ENCODE assay signal across 25 cellular contexts in genomic region chr3:171468296-171468906, GRCh38.
"Had no signal": no experiment of that assay in that cellular context is flagged by ENCODE, and none has a peak within 500 bp of the region (broad histone marks: within the 10 kb centered on the region; RNA-seq: fewer than 3 reads in every experiment).

No MANE protein-coding gene starts in this region.

- H3K4me3 ChIP-seq: body of pancreas, cardiac muscle cell, heart left ventricle, pancreas, psoas muscle, right atrium auricular region, spleen, testis, uterus had no signal

- H3K4me1 ChIP-seq: body of pancreas, pancreas, psoas muscle, right atrium auricular region, spleen, uterus had no signal

- H3K36me3 ChIP-seq: cardiac muscle cell, heart left ventricle, pancreas, right atrium auricular region, spleen, uterus had no signal

- H3K27me3 ChIP-seq: body of pancreas, cardiac muscle cell, pancreas, right atrium auricular region, testis, uterus had no signal

- FAIRE-seq: islet of Langerhans, pancreas had no signal

- H3K9me3 ChIP-seq: body of pancreas, heart left ventricle, pancreas, psoas muscle, right atrium auricular region, spleen, testis, uterus had no signal

- DNase-seq: activated CD4-positive, alpha-beta T cell treated with anti-CD3 and anti-CD28 coated beads, Interleukin-2, amount 10 ng/mL, durations not matched to agents 24 days and 14 days; activated CD4-positive, CD25-positive, alpha-beta regulatory T cell; activated CD8-positive, alpha-beta memory T cell treated with anti-CD3 and anti-CD28 coated beads, Interleukin-2, amount 10 ng/mL, durations not matched to agents 7 days and 5 days; activated CD8-positive, alpha-beta T cell treated with anti-CD3 and anti-CD28 coated beads for 36 hours; activated gamma-delta T cell; activated naive CD4-positive, alpha-beta T cell treated with anti-CD3 and anti-CD28 coated beads, Interleukin-2, amount 50 U/mL, for 16 hours; activated naive CD8-positive, alpha-beta T cell treated with anti-CD3 and anti-CD28 coated beads, Interleukin-2, amount 50 U/mL, for 24 hours; activated T-cell treated with anti-CD3 and anti-CD28 coated beads for 4 hours; body of pancreas; cortex of kidney; heart left ventricle; midbrain; natural killer cell; pancreas; psoas muscle; spleen; stimulated activated CD4-positive, alpha-beta T cell treated with anti-CD3 and anti-CD28 coated beads, Interleukin-4, amount 100 ng/mL, for 1 hour; stimulated activated naive CD4-positive, alpha-beta T cell; testis; trophoblast cell; uterus had no signal

- ATAC-seq: activated CD8-positive, alpha-beta memory T cell treated with anti-CD3 and anti-CD28 coated beads, Interleukin-2, amount 10 ng/mL, durations not matched to agents 7 days and 5 days; activated CD8-positive, alpha-beta T cell treated with anti-CD3 and anti-CD28 coated beads for 36 hours; activated naive CD8-positive, alpha-beta T cell treated with anti-CD3 and anti-CD28 coated beads, Interleukin-2, amount 50 U/mL, for 24 hours; body of pancreas; heart left ventricle; natural killer cell; pancreas; psoas muscle had no signal

- H3K27ac ChIP-seq: body of pancreas, cardiac muscle cell, epithelial cell of prostate, heart left ventricle, pancreas, psoas muscle, right atrium auricular region, spleen, testis, uterus had no signal
